ENCODE assay signal across 16 cellular contexts in the genomic region with DNA sequence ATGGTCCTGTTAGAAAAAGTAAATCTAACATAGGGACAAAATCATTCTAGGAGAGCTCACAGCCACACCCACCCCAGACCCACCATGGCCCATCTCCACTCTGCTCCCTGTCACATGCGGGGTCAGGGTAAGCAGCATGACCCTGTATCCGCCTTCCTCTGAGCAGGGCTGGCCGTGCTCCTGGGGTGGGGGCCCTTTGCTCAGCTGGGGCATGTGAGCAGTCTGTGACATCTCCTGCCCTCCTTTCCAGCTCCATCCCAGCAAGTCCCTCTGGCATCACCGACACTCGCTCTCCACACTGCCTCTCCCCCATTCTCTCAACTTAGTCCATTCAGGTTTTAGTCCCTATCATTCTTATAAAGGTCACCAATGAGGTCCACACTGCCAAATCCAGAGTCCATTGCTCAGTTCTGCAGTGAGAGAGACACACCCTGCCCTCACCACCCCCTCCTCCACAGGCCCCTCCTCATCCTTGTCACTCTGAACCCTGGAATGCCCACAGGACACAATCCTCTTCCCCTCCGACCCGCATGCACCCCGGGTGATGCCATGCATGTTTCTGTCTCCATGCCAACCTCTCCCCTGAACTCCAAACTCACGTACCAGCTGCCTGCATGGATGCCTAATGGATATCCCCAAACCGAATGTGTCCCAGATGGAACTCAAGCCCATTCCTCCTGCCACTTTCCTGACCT.
DNase-seq lines count a peak whose midpoint lies in the region; ATAC-seq and TF ChIP-seq lines count a peak whose summit lies in the region.
"Had no signal": no experiment of that assay in that cellular context is flagged by ENCODE, and none has a peak within 500 bp of the region (broad histone marks: within the 10 kb centered on the region; RNA-seq: fewer than 3 reads in every experiment).

No MANE protein-coding gene starts in this region.

- peaks cover 5% of the 10 kb centered on the region for H3K79me1 ChIP-seq in trophoblast cell (ENCODE audit: low read length)

- no peak overlapping the region for H3K9ac ChIP-seq in trophoblast cell (ENCODE audit: low read length)

- H3K27me3 ChIP-seq in trophoblast cell (ENCODE audit: insufficient read depth, low read length): no peaks in the 10 kb centered on the region

- no peak for TF ChIP-seq CTCF in chondrocyte (IDR thresholded peaks at IDR 0.05)

- H4K8ac ChIP-seq in trophoblast cell (ENCODE audit: low read depth, low read length): no peak overlapping the region

- no peak overlapping the region for H3K23ac ChIP-seq in trophoblast cell (ENCODE audit: low read length)

- H3K4ac ChIP-seq in trophoblast cell (ENCODE audit: low read depth, low read length): no peak overlapping the region

- H3K27me3 Mint-ChIP-seq in chondrocyte (ENCODE audit: low read depth): no peaks in the 10 kb centered on the region

- H3K36me3 Mint-ChIP-seq in chondrocyte (ENCODE audit: low read depth): peaks cover 24% of the 10 kb centered on the region

- WGBS in trophoblast cell (ENCODE audit: extremely low coverage, insufficient coverage, insufficient read length): no CpG with 5 or more reads among the region's 10 CpGs

- no peak overlapping the region for H3K4me2 ChIP-seq in trophoblast cell (ENCODE audit: low read length)

- H3K27ac Mint-ChIP-seq in chondrocyte (ENCODE audit: unreplicated experiment): no peak overlapping the region

- H3K4me1 Mint-ChIP-seq in chondrocyte (ENCODE audit: low read depth): peaks cover 17% of the 10 kb centered on the region

- no peaks in the 10 kb centered on the region for H3K9me3 Mint-ChIP-seq in chondrocyte (ENCODE audit: low read depth)

- intact Hi-C loops in left cardiac atrium (cut with DNase I) (no loop called here), Right ventricle myocardium inferior (cut with DNase I) (no loop called here)

- no peak overlapping the region for H3K4me3 Mint-ChIP-seq in chondrocyte (ENCODE audit: unreplicated experiment)

- H3K79me2 ChIP-seq in trophoblast cell (ENCODE audit: control insufficient read depth, insufficient read depth, low read length, poor library complexity): no peaks in the 10 kb centered on the region

- ATAC-seq in left cardiac atrium (no peak), Right ventricle myocardium inferior (no peak), HG03442 (IDR thresholded peaks at IDR 0.05; ENCODE audit: unreplicated experiment) (no peak)

- H3K4me3 ChIP-seq in trophoblast cell (ENCODE audit: low read depth, low read length): peak overlapping the region; percentile 18

- no peak overlapping the region for H3K18ac ChIP-seq in trophoblast cell (ENCODE audit: low read length)

- H4K12ac ChIP-seq in trophoblast cell (ENCODE audit: low read depth, low read length): no peak overlapping the region

- no peak overlapping the region for H2AK5ac ChIP-seq in trophoblast cell (ENCODE audit: low read length)

- H2BK12ac ChIP-seq in trophoblast cell (ENCODE audit: low read length): no peak overlapping the region

- H2BK120ac ChIP-seq in trophoblast cell (ENCODE audit: insufficient read depth, low read length, poor library complexity): no peak overlapping the region

- peak; percentile 10 for DNase-seq in left cardiac atrium
- no peak for DNase-seq in Right ventricle myocardium inferior (ENCODE audit: missing footprints)
- DNase-seq in chondrocyte (ENCODE audit: low spot score): peak; percentile 42
- no peak for DNase-seq in trophoblast cell
- no peak for DNase-seq in effector CD4-positive, alpha-beta T cell
- DNase-seq in SK-N-DZ (ENCODE audit: low spot score): no peak
- DNase-seq: AML-193, COR-L47, DMS153, GOT3, NCI-H1048, NCI-H146, NCI-H2081, NCI-H510A, NCI-H82 had no signal

- H3K36me3 ChIP-seq in trophoblast cell (ENCODE audit: control insufficient read depth in 1 of 2, insufficient read depth in 2 of 2, low read length in 2 of 2): peaks cover 12 to 15% of the 10 kb centered on the region in 2 experiments

- no peak overlapping the region for H3K27ac ChIP-seq in trophoblast cell (ENCODE audit: low read depth, low read length)

- H4K91ac ChIP-seq in trophoblast cell (ENCODE audit: low read depth, low read length): no peak overlapping the region

- H2AFZ ChIP-seq in trophoblast cell (ENCODE audit: insufficient read depth, low read length, poor library complexity): no peak overlapping the region

- H3K14ac ChIP-seq in trophoblast cell (ENCODE audit: low read length): no peak overlapping the region

- no peak overlapping the region for H2BK5ac ChIP-seq in trophoblast cell (ENCODE audit: low read depth, low read length, poor library complexity)

- no peaks in the 10 kb centered on the region for H3K9me3 ChIP-seq in trophoblast cell (ENCODE audit: insufficient read depth, low read depth, low read length)

- peaks cover 13 to 15% of the 10 kb centered on the region in 2 experiments for H3K4me1 ChIP-seq in trophoblast cell (ENCODE audit: control insufficient read depth in 1 of 2, insufficient read depth in 2 of 2, low read length in 2 of 2)

Comparison
In these comparisons a context has a peak if more than half of its experiments do, and no peak if none do; other contexts are left out.
1. DNase-seq: peak in left cardiac atrium (single experiment) and chondrocyte (single experiment); none in Right ventricle myocardium inferior (single experiment), trophoblast cell (0 of 2), effector CD4-positive, alpha-beta T cell (single experiment) and SK-N-DZ (single experiment).